8 cellular contexts compared by ENCODE assay signal in the genomic region with DNA sequence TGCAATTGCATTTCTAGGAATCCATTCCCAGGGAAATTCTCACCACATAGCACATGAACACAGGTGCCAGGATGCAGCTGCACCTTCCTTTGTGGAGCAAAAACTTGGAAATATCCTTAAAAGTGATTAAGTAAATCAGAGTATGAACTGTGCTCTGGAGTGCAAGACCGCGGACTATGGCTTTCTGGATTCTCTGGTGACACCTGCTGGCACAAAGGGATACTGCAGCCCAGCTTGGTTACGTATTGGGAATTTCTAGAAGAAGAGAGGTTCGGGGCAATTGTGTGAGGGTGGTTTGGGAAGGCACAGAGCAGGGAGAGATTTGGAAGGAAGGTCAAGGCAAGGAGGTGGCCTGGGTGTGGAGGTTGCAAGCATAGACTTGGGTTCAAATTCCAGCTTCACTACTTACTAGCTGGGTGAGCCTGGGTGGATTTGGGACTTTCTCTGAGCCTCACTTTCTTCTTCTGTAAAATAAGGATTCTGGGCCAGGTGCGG. TPM values are rescaled to one million over a fixed set of nuclear protein-coding genes. Genes with fewer than 3 reads are reported as not detected.
A peak's percentile ranks its signal among the peaks of the same experiment; 100 is the strongest.
DNase-seq lines count a peak whose midpoint lies in the region; ATAC-seq, FAIRE-seq and TF ChIP-seq lines count a peak whose summit lies in the region.

No MANE protein-coding gene starts in this region.

- no peaks in the 10 kb centered on the region for H3K9me3 ChIP-seq in kidney (ENCODE audit: control insufficient read depth in 1 of 2, low read length in 2 of 2)

- H3K36me3 ChIP-seq in brain microvascular endothelial cell (replicated peaks): no peaks in the 10 kb centered on the region
- no peaks in the 10 kb centered on the region for H3K36me3 ChIP-seq in kidney (ENCODE audit: control insufficient read depth in 1 of 2, insufficient read depth in 2 of 2, low read length in 2 of 2)

- no peak overlapping the region for H3K9ac ChIP-seq in kidney (ENCODE audit: low read length in 2 of 2)

- ATAC-seq in GM19023 (IDR thresholded peaks at IDR 0.05; ENCODE audit: unreplicated experiment) (no peak), HG02678 (IDR thresholded peaks at IDR 0.05; ENCODE audit: unreplicated experiment) (no peak)

- no peak overlapping the region for H3K4me3 ChIP-seq in brain microvascular endothelial cell (ENCODE audit: low read depth, low read length)
- no peak overlapping the region for H3K4me3 ChIP-seq in kidney (ENCODE audit: low read length in 2 of 2)

- no peak for FAIRE-seq in kidney (lab: Jason Lieb, UNC)

- no peaks in the 10 kb centered on the region for H3K27me3 ChIP-seq in brain microvascular endothelial cell (replicated peaks)

- TF ChIP-seq CTCF in GM12872 (IDR thresholded peaks at IDR 0.05; ENCODE audit: insufficient read depth, low read depth, low read length) (peak; percentile 93), brain microvascular endothelial cell (IDR thresholded peaks at IDR 0.05; ENCODE audit: low read depth, low read length, missing control alignments) (peak; percentile 99), kidney (IDR thresholded peaks at IDR 0.05; ENCODE audit: borderline replicate concordance, extremely low read depth, insufficient read depth) (peak; percentile 99)

- in situ Hi-C loops in brain microvascular endothelial cell (cut with HindIII; ENCODE audit: low pct_ligation_motif_present, low sequenced_read_pairs): no loop called here

- peaks cover 6 to 10% of the 10 kb centered on the region in 2 donors for H3K4me1 ChIP-seq in kidney (ENCODE audit: control insufficient read depth in 1 of 2, insufficient read depth in 1 of 2, low read depth in 1 of 2, low read length in 2 of 2)

- H3K27ac ChIP-seq in brain microvascular endothelial cell (no peak overlapping the region), kidney (ENCODE audit: low read depth in 2 of 2, low read length in 2 of 2) (no peak overlapping the region)

- peak; percentile 76 for DNase-seq in NCI-H2029 treated with DMSO at 0.1 percent for 48 hours (lab: John Stamatoyannopoulos, UW)
- peak; percentile 80 for DNase-seq in UCSD-AML1 (lab: John Stamatoyannopoulos, UW; ENCODE audit: unreplicated experiment)
- DNase-seq in brain microvascular endothelial cell: peak; percentile 86
- DNase-seq in kidney: peak; percentile 85
- DNase-seq in stimulated activated CD4-positive, alpha-beta T cell treated with anti-CD3 and anti-CD28 coated beads, Interleukin-2, amount 100 ng/mL, for 24 hours: peak; percentile 87 to 88

- intact Hi-C loops in kidney (cut with DNase I): no loop called here

RNA-seq across cellular contexts. Expression of a gene that starts 15.9 kb away (rescaled TPM):
- 16.3 TPM for total RNA-seq in kidney
- 18.3 TPM for polyA plus RNA-seq in kidney (ENCODE audit: insufficient read depth, low read depth, low replicate concordance)

RNA-seq across cellular contexts. Expression of a gene that starts 21.3 kb away (rescaled TPM):
- total RNA-seq in kidney: 81.4 TPM
- polyA plus RNA-seq in kidney (ENCODE audit: insufficient read depth, low read depth, low replicate concordance): 33.6 TPM

RNA-seq across cellular contexts. Expression of a gene that starts 56.4 kb away (rescaled TPM):
- total RNA-seq in kidney: 99.1 TPM
- polyA plus RNA-seq in kidney (ENCODE audit: insufficient read depth, low read depth, low replicate concordance): 105 TPM
